In genomic region chr2:81194581-81194980, GRCh38 we compare ENCODE assay signal across 21 cellular contexts.
"Had no signal": no experiment of that assay in that cellular context is flagged by ENCODE, and none has a peak within 500 bp of the region (broad histone marks: within the 10 kb centered on the region; RNA-seq: fewer than 3 reads in every experiment).

No MANE protein-coding gene starts in this region.

- H3K4me3 Mint-ChIP-seq: naive thymus-derived CD4-positive, alpha-beta T cell; nephron had no signal

- H3K4me1 Mint-ChIP-seq: naive thymus-derived CD4-positive, alpha-beta T cell; nephron had no signal

- H3K9me3 ChIP-seq: pancreas, thyroid gland had no signal

- H3K27me3 Mint-ChIP-seq: naive thymus-derived CD4-positive, alpha-beta T cell; progenitor cell of endocrine pancreas had no signal

- DNase-seq: cerebellar nuclear complex; effector CD4-positive, alpha-beta T cell; mammary epithelial cell; mesendoderm; midbrain; naive thymus-derived CD4-positive, alpha-beta T cell; occipital lobe; stimulated activated CD4-positive, alpha-beta T cell treated with anti-CD3 and anti-CD28 coated beads, Interleukin-12 subunit alpha, Interleukin-12 subunit beta, amount 100 ng/mL, for 4 hours; stimulated activated CD4-positive, alpha-beta T cell treated with anti-CD3 and anti-CD28 coated beads, Interleukin-1b, Interleukin-23, amount 100 ng/mL, for 48 hours; stimulated activated CD4-positive, alpha-beta T cell treated with anti-CD3 and anti-CD28 coated beads, Interleukin-4, amount 100 ng/mL, for 1 hour; stimulated activated CD8-positive, alpha-beta memory T cell treated with anti-CD3 and anti-CD28 coated beads, Interleukin-4, amount 100 ng/mL, for 48 hours; stimulated activated naive CD4-positive, alpha-beta T cell; stomach; thyroid gland; trophoblast cell had no signal

- ATAC-seq: left lung had no signal

- H3K36me3 ChIP-seq: left lung, pancreas, stomach, thyroid gland had no signal

- H3K27ac Mint-ChIP-seq: nephron, progenitor cell of endocrine pancreas had no signal

- H3K27me3 ChIP-seq: dorsolateral prefrontal cortex, left lung, pancreas, stomach, thyroid gland had no signal

- H3K27ac ChIP-seq: dorsolateral prefrontal cortex, left lung, pancreas, stomach, thyroid gland had no signal

- H3K4me3 ChIP-seq: dorsolateral prefrontal cortex, left lung, pancreas, smooth muscle cell, stomach, thyroid gland had no signal

- H3K4me1 ChIP-seq: left lung, pancreas, stomach, thyroid gland had no signal
